ENCODE assay signal across 1 cellular context in the genomic region with DNA sequence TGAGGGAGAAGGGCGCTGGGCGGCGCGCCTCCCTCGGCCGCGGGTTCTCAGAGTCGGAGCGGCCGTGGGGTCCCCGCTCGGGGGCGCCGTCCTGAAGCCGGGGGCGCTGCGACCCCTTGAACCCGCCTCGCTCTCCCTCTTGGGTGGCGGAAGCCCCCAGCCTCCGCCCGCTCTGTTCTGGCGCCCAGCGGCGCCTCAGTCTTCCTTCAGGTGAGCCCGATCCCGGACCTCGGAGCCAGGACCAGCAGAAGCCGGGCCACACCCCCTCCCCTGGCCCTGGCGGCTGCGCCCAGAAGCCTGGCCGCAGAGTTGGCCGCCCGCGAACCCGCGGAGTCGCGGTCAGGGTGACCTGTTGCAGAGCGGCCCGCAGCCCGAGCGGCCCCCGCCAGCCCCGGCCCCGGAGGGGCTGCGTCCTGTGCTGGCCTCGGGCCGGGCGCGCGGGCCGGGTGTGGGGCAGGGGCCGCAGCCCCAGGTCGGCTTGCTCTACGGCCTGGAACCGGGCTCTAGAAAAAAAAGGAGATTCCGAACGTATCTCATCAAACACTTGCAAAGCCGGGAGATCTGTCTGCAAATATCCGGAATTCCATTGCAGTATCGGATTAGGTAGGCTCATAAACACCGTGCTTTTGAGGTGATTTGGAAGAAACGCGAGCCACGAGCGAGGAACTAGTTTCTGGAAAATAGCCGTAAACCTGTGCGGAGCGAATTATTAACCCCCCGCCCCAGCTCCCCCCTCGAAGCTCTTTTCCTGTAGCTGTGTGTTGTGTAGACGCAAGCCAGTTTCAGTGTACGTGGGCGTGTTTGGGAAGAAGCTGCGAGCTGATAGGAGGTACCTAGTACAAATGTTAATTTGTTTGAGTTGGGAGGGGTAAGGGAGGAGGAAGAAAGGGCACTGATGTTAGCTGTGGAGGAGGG.
A peak's percentile ranks its signal among the peaks of the same experiment; 100 is the strongest.
TF ChIP-seq lines count a peak whose summit lies in the region.

No MANE protein-coding gene starts in this region.

TF ChIP-seq in K562, 482 proteins besides CTCF, POLR2A, EP300 and RAD21 (continued from another document and continues in another):
- TF ChIP-seq, protein P1, sequence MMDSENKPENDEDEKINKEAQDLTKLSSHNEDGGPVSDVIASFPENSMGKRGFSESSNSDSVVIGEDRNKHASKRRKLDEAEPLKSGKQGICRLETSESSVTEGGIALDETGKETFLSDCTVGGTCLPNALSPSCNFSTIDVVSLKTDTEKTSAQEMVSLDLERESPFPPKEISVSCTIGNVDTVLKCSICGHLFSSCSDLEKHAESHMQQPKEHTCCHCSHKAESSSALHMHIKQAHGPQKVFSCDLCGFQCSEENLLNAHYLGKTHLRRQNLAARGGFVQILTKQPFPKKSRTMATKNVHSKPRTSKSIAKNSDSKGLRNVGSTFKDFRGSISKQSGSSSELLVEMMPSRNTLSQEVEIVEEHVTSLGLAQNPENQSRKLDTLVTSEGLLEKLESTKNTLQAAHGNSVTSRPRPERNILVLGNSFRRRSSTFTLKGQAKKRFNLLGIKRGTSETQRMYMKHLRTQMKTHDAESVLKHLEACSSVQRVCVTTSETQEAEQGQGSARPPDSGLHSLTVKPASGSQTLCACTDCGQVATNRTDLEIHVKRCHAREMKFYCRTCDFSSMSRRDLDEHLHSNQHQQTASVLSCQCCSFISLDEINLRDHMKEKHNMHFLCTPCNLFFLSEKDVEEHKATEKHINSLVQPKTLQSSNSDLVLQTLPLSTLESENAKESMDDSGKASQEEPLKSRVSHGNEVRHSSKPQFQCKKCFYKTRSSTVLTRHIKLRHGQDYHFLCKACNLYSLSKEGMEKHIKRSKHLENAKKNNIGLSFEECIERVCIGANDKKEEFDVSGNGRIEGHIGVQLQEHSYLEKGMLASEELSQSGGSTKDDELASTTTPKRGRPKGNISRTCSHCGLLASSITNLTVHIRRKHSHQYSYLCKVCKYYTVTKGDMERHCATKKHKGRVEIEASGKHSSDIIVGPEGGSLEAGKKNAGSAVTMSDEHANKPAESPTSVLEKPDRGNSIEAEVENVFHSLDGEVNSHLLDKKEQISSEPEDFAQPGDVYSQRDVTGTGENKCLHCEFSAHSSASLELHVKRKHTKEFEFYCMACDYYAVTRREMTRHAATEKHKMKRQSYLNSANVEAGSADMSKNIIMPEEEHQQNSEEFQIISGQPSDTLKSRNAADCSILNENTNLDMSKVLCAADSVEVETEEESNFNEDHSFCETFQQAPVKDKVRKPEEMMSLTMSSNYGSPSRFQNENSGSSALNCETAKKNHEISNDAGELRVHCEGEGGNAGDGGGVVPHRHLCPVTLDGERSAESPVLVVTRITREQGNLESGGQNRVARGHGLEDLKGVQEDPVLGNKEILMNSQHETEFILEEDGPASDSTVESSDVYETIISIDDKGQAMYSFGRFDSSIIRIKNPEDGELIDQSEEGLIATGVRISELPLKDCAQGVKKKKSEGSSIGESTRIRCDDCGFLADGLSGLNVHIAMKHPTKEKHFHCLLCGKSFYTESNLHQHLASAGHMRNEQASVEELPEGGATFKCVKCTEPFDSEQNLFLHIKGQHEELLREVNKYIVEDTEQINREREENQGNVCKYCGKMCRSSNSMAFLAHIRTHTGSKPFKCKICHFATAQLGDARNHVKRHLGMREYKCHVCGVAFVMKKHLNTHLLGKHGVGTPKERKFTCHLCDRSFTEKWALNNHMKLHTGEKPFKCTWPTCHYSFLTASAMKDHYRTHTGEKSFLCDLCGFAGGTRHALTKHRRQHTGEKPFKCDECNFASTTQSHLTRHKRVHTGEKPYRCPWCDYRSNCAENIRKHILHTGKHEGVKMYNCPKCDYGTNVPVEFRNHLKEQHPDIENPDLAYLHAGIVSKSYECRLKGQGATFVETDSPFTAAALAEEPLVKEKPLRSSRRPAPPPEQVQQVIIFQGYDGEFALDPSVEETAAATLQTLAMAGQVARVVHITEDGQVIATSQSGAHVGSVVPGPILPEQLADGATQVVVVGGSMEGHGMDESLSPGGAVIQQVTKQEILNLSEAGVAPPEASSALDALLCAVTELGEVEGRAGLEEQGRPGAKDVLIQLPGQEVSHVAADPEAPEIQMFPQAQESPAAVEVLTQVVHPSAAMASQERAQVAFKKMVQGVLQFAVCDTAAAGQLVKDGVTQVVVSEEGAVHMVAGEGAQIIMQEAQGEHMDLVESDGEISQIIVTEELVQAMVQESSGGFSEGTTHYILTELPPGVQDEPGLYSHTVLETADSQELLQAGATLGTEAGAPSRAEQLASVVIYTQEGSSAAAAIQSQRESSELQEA (IDR thresholded peaks at IDR 0.05; ENCODE audit: low read depth): no peak
- TF ChIP-seq ZNF282 (CRISPR knock-in tag; IDR thresholded peaks at IDR 0.05): no peak
- TF ChIP-seq, protein P2, sequence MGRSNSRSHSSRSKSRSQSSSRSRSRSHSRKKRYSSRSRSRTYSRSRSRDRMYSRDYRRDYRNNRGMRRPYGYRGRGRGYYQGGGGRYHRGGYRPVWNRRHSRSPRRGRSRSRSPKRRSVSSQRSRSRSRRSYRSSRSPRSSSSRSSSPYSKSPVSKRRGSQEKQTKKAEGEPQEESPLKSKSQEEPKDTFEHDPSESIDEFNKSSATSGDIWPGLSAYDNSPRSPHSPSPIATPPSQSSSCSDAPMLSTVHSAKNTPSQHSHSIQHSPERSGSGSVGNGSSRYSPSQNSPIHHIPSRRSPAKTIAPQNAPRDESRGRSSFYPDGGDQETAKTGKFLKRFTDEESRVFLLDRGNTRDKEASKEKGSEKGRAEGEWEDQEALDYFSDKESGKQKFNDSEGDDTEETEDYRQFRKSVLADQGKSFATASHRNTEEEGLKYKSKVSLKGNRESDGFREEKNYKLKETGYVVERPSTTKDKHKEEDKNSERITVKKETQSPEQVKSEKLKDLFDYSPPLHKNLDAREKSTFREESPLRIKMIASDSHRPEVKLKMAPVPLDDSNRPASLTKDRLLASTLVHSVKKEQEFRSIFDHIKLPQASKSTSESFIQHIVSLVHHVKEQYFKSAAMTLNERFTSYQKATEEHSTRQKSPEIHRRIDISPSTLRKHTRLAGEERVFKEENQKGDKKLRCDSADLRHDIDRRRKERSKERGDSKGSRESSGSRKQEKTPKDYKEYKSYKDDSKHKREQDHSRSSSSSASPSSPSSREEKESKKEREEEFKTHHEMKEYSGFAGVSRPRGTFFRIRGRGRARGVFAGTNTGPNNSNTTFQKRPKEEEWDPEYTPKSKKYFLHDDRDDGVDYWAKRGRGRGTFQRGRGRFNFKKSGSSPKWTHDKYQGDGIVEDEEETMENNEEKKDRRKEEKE (IDR thresholded peaks at IDR 0.05; ENCODE audit: borderline replicate concordance in 1 of 2, control insufficient read depth in 1 of 2, low read depth in 2 of 2, low read length in 1 of 2): no peak
- TF ChIP-seq PHF8 (IDR thresholded peaks at IDR 0.05; ENCODE audit: borderline replicate concordance, low read length): peak; percentile 62
- peak; percentile 59 for TF ChIP-seq SAP30 (IDR thresholded peaks at IDR 0.05; ENCODE audit: borderline replicate concordance, insufficient read depth, low read depth, low read length, poor library complexity, severe bottlenecking)
- no peak for TF ChIP-seq HMG20A (CRISPR knock-in tag; conservative IDR thresholded peaks at IDR 0.05)
- TF ChIP-seq ZNF217 (CRISPR knock-in tag; IDR thresholded peaks at IDR 0.05): no peak
- no peak for TF ChIP-seq SP2 (IDR thresholded peaks at IDR 0.05; ENCODE audit: extremely low read depth, low read depth, low read length, poor library complexity, severe bottlenecking)
- no peak for TF ChIP-seq CBFB (CRISPR knock-in tag; IDR thresholded peaks at IDR 0.05)
- no peak for TF ChIP-seq RFX7 (CRISPR knock-in tag; IDR thresholded peaks at IDR 0.05)
- no peak for TF ChIP-seq KAT2B (IDR thresholded peaks at IDR 0.05; ENCODE audit: low read depth, low read length)
- TF ChIP-seq, protein P3, sequence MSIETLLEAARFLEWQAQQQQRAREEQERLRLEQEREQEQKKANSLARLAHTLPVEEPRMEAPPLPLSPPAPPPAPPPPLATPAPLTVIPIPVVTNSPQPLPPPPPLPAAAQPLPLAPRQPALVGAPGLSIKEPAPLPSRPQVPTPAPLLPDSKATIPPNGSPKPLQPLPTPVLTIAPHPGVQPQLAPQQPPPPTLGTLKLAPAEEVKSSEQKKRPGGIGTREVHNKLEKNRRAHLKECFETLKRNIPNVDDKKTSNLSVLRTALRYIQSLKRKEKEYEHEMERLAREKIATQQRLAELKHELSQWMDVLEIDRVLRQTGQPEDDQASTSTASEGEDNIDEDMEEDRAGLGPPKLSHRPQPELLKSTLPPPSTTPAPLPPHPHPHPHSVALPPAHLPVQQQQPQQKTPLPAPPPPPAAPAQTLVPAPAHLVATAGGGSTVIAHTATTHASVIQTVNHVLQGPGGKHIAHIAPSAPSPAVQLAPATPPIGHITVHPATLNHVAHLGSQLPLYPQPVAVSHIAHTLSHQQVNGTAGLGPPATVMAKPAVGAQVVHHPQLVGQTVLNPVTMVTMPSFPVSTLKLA (conservative IDR thresholded peaks at IDR 0.05): 0 out of 4 replicates have a peak, but pooled peaks of 1 of the 2 experiments have one; percentile 18
- TF ChIP-seq NCOA4 (IDR thresholded peaks at IDR 0.05; ENCODE audit: partially characterized antibody): no peak
- TF ChIP-seq SIN3B (IDR thresholded peaks at IDR 0.05; ENCODE audit: low read depth): no peak
- TF ChIP-seq TEAD1 (CRISPR knock-in tag; IDR thresholded peaks at IDR 0.05): peak in 1 of 2 experiments; percentile 42; a peak in 2 of 4 replicates
- no peak for TF ChIP-seq ZNF124 (CRISPR knock-in tag; IDR thresholded peaks at IDR 0.05)
- no peak for TF ChIP-seq ZNF12 (CRISPR knock-in tag; IDR thresholded peaks at IDR 0.05)
- TF ChIP-seq GTF2A2 (tag; IDR thresholded peaks at IDR 0.05): no peak
- TF ChIP-seq CXXC5 (CRISPR knock-in tag; IDR thresholded peaks at IDR 0.05): peak; percentile 58
- TF ChIP-seq, protein P4, sequence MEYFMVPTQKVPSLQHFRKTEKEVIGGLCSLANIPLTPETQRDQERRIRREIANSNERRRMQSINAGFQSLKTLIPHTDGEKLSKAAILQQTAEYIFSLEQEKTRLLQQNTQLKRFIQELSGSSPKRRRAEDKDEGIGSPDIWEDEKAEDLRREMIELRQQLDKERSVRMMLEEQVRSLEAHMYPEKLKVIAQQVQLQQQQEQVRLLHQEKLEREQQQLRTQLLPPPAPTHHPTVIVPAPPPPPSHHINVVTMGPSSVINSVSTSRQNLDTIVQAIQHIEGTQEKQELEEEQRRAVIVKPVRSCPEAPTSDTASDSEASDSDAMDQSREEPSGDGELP (CRISPR knock-in tag; IDR thresholded peaks at IDR 0.05; ENCODE audit: borderline replicate concordance): peak; percentile 18; the same call in 1 of the 2 replicates
- TF ChIP-seq SRF (CRISPR knock-in tag; IDR thresholded peaks at IDR 0.05): no peak
- no peak for TF ChIP-seq SETDB1 (IDR thresholded peaks at IDR 0.05; ENCODE audit: low read length)
- no peak for TF ChIP-seq ZNF23 (CRISPR knock-in tag; IDR thresholded peaks at IDR 0.05)
- TF ChIP-seq, protein P5, sequence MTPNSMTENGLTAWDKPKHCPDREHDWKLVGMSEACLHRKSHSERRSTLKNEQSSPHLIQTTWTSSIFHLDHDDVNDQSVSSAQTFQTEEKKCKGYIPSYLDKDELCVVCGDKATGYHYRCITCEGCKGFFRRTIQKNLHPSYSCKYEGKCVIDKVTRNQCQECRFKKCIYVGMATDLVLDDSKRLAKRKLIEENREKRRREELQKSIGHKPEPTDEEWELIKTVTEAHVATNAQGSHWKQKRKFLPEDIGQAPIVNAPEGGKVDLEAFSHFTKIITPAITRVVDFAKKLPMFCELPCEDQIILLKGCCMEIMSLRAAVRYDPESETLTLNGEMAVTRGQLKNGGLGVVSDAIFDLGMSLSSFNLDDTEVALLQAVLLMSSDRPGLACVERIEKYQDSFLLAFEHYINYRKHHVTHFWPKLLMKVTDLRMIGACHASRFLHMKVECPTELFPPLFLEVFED (CRISPR knock-in tag; conservative IDR thresholded peaks at IDR 0.05): no peak
- TF ChIP-seq SMAD3 (CRISPR knock-in tag; conservative IDR thresholded peaks at IDR 0.05): no peak
- TF ChIP-seq, protein P6, sequence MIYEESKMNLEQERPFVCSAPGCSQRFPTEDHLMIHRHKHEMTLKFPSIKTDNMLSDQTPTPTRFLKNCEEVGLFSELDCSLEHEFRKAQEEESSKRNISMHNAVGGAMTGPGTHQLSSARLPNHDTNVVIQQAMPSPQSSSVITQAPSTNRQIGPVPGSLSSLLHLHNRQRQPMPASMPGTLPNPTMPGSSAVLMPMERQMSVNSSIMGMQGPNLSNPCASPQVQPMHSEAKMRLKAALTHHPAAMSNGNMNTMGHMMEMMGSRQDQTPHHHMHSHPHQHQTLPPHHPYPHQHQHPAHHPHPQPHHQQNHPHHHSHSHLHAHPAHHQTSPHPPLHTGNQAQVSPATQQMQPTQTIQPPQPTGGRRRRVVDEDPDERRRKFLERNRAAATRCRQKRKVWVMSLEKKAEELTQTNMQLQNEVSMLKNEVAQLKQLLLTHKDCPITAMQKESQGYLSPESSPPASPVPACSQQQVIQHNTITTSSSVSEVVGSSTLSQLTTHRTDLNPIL (CRISPR knock-in tag; IDR thresholded peaks at IDR 0.05): no peak
- TF ChIP-seq ZBED1 (IDR thresholded peaks at IDR 0.05): no peak
- 0 out of 2 replicates have a peak, but pooled peaks have one; percentile 3 for TF ChIP-seq ETV5 (CRISPR knock-in tag; IDR thresholded peaks at IDR 0.05; ENCODE audit: low read depth)
- TF ChIP-seq GTF2F1 (IDR thresholded peaks at IDR 0.05; ENCODE audit: low read depth, low read length): no peak
- no peak for TF ChIP-seq RFX5 (IDR thresholded peaks at IDR 0.05; ENCODE audit: low read depth, low read length)
- TF ChIP-seq, protein P7, sequence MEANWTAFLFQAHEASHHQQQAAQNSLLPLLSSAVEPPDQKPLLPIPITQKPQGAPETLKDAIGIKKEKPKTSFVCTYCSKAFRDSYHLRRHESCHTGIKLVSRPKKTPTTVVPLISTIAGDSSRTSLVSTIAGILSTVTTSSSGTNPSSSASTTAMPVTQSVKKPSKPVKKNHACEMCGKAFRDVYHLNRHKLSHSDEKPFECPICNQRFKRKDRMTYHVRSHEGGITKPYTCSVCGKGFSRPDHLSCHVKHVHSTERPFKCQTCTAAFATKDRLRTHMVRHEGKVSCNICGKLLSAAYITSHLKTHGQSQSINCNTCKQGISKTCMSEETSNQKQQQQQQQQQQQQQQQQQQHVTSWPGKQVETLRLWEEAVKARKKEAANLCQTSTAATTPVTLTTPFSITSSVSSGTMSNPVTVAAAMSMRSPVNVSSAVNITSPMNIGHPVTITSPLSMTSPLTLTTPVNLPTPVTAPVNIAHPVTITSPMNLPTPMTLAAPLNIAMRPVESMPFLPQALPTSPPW (CRISPR knock-in tag; IDR thresholded peaks at IDR 0.05): peak; percentile 81
- TF ChIP-seq L3MBTL2 (IDR thresholded peaks at IDR 0.05): peak; percentile 17; the same call in 1 of the 2 replicates
- TF ChIP-seq TBL1XR1 (IDR thresholded peaks at IDR 0.05; ENCODE audit: low read length in 2 of 2): peak in 1 of 2 experiments; percentile 31; a peak in 1 of 4 replicates
- no peak for TF ChIP-seq RNF2 (IDR thresholded peaks at IDR 0.05)
- TF ChIP-seq, protein P8, sequence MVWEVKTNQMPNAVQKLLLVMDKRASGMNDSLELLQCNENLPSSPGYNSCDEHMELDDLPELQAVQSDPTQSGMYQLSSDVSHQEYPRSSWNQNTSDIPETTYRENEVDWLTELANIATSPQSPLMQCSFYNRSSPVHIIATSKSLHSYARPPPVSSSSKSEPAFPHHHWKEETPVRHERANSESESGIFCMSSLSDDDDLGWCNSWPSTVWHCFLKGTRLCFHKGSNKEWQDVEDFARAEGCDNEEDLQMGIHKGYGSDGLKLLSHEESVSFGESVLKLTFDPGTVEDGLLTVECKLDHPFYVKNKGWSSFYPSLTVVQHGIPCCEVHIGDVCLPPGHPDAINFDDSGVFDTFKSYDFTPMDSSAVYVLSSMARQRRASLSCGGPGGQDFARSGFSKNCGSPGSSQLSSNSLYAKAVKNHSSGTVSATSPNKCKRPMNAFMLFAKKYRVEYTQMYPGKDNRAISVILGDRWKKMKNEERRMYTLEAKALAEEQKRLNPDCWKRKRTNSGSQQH (CRISPR knock-in tag; IDR thresholded peaks at IDR 0.05): no peak
- TF ChIP-seq HDAC3 (IDR thresholded peaks at IDR 0.05; ENCODE audit: borderline replicate concordance, partially characterized antibody): no peak
- no peak for TF ChIP-seq NCOA6 (IDR thresholded peaks at IDR 0.05)
- TF ChIP-seq HDAC6 (IDR thresholded peaks at IDR 0.05; ENCODE audit: low read depth, low read length): no peak
